16 cellular contexts compared by ENCODE assay signal in the genomic region with DNA sequence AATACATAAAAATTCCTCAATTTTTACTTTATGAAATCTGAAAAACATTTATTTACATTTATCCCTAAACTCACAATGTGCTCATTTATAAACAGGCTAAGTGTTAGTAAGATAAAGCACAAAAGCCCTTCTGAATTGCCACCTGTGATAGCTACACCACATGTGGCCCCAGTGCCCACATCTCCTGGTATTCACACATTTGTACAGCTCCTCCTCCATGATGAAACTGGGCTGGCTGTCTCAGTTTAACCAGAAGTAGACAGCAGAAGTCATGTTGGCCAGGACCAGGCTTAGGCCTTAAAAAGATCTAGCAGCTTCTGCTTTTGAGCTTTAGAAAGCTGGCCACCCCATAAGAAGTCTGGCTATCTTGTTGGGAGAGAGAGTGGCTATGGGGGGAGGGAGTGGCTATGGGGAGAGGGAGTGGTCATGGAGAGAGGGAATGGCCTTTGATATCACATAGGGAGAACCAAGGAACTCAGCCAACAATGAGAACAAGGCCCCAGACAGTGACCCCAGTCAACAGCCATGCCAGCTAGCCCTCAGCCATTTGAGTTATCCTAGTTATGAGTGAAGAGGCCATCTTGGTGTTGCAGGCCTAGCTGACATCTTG. TPM values are rescaled to one million over a fixed set of nuclear protein-coding genes. Genes with fewer than 3 reads are reported as not detected.
DNase-seq lines count a peak whose midpoint lies in the region; ATAC-seq, FAIRE-seq and TF ChIP-seq lines count a peak whose summit lies in the region.
"Had no signal": no experiment of that assay in that cellular context is flagged by ENCODE, and none has a peak within 500 bp of the region (broad histone marks: within the 10 kb centered on the region; RNA-seq: fewer than 3 reads in every experiment).

No MANE protein-coding gene starts in this region.

- peak overlapping the region; percentile 79 for H3K27ac Mint-ChIP-seq in activated T-cell treated with anti-CD3 and anti-CD28 coated beads, Interleukin-2, amount 50 U/mL, for 24 hours

- BruUV-seq in endothelial cell of umbilical vein (replicated peaks; lab: Mats Ljungman, UMichigan) = no TSS peak

- H3K4me2 ChIP-seq in endothelial cell of umbilical vein (ENCODE audit: insufficient read depth, low read length) = no peak overlapping the region

- H3K4me3 Mint-ChIP-seq in activated T-cell treated with anti-CD3 and anti-CD28 coated beads, Interleukin-2, amount 50 U/mL, for 24 hours = no peak overlapping the region

- TF ChIP-seq CTCF in endothelial cell of umbilical vein (IDR thresholded peaks at IDR 0.05; ENCODE audit: extremely low read depth in 1 of 2, insufficient read depth in 1 of 2, low read depth in 1 of 2, low read length in 2 of 2) (no peak), kidney (IDR thresholded peaks at IDR 0.05; ENCODE audit: borderline replicate concordance, extremely low read depth, insufficient read depth) (no peak)

- TF ChIP-seq POLR2A in endothelial cell of umbilical vein (IDR thresholded peaks at IDR 0.05; ENCODE audit: low read depth, low read length) = no peak

- peaks cover 47% of the 10 kb centered on the region for H3K79me2 ChIP-seq in endothelial cell of umbilical vein (ENCODE audit: control insufficient read depth, insufficient read depth, low read length)

- intact Hi-C loops in endothelial cell of umbilical vein (cut with micrococcal nuclease) (no loop called here), kidney (cut with DNase I) (no loop called here), left ventricle myocardium superior (cut with micrococcal nuclease) (no loop called here)

- no peaks in the 10 kb centered on the region for H3K4me1 ChIP-seq in endothelial cell of umbilical vein (ENCODE audit: control insufficient read depth, extremely low read depth, insufficient read depth, low read length)
- no peaks in the 10 kb centered on the region for H3K4me1 ChIP-seq in small intestine (ENCODE audit: control insufficient read depth in 2 of 2, insufficient read depth in 1 of 2, low read depth in 1 of 2, low read length in 1 of 2)
- H3K4me1 ChIP-seq in kidney (ENCODE audit: control insufficient read depth in 1 of 2, insufficient read depth in 1 of 2, low read depth in 1 of 2, low read length in 2 of 2) = no peaks in the 10 kb centered on the region

- H2AFZ ChIP-seq in endothelial cell of umbilical vein (ENCODE audit: low read depth, low read length) = no peak overlapping the region

- no peak for ATAC-seq in left ventricle myocardium superior
- ATAC-seq: Panc1, Right ventricle myocardium inferior had no signal

- no peaks in the 10 kb centered on the region for H3K9me1 ChIP-seq in endothelial cell of umbilical vein (replicated peaks; ENCODE audit: control insufficient read depth, extremely low read depth, insufficient read depth, low read length)

- H3K9ac ChIP-seq in endothelial cell of umbilical vein (replicated peaks; ENCODE audit: extremely low read depth, insufficient read depth, low read length) (no peak overlapping the region), kidney (ENCODE audit: low read length in 2 of 2) (no peak overlapping the region)

- H3K9me3 Mint-ChIP-seq in activated T-cell treated with anti-CD3 and anti-CD28 coated beads, Interleukin-2, amount 50 U/mL, for 24 hours = no peaks in the 10 kb centered on the region

- POLR2A ChIA-PET in endothelial cell of umbilical vein (lab: Charles Lee) = interaction anchor here (1.2 kb wide), 1 partner anchor 21 kb away, joined by 3 read pairs; no protein-coding TSS in a partner anchor

- no peaks in the 10 kb centered on the region for H3K4me1 Mint-ChIP-seq in activated T-cell treated with anti-CD3 and anti-CD28 coated beads, Interleukin-2, amount 50 U/mL, for 24 hours (ENCODE audit: low read depth)

- H3K9me3 ChIP-seq in endothelial cell of umbilical vein (replicated peaks; ENCODE audit: control insufficient read depth, insufficient read depth, low read length) (no peaks in the 10 kb centered on the region), small intestine (ENCODE audit: control insufficient read depth, low read depth) (no peaks in the 10 kb centered on the region), kidney (ENCODE audit: control insufficient read depth in 1 of 2, low read length in 2 of 2) (no peaks in the 10 kb centered on the region)

- H3K36me3 ChIP-seq in endothelial cell of umbilical vein (ENCODE audit: control insufficient read depth in 2 of 2, extremely low read depth in 1 of 2, insufficient read depth in 2 of 2, low read length in 2 of 2) = peaks cover 12 to 60% of the 10 kb centered on the region in 2 experiments
- peaks cover 0 to 13% of the 10 kb centered on the region in 2 donors for H3K36me3 ChIP-seq in small intestine (ENCODE audit: control insufficient read depth in 2 of 2, insufficient read depth in 2 of 2, low read length in 2 of 2)
- peaks cover 0 to 27% of the 10 kb centered on the region in 2 donors for H3K36me3 ChIP-seq in kidney (ENCODE audit: control insufficient read depth in 1 of 2, insufficient read depth in 2 of 2, low read length in 2 of 2)

- no peaks in the 10 kb centered on the region for H3K27me3 ChIP-seq in endothelial cell of umbilical vein (ENCODE audit: control insufficient read depth in 2 of 2, insufficient read depth in 2 of 2, low read length in 2 of 2)
- H3K27me3 ChIP-seq in small intestine (ENCODE audit: control insufficient read depth in 2 of 2, insufficient read depth in 2 of 2, low read length in 2 of 2) = no peaks in the 10 kb centered on the region

- CTCF ChIA-PET in endothelial cell of umbilical vein (lab: Charles Lee) = interaction anchor here (1.0 to 1.1 kb wide), 2 partner anchors 9 to 20 kb away, joined by 3 read pairs; no protein-coding TSS in a partner anchor

- dilution Hi-C loops in endothelial cell of umbilical vein (cut with MboI; ENCODE audit: extremely low pct_ligation_motif_present, low sequenced_read_pairs) = no loop called here

- no peaks in the 10 kb centered on the region for H4K20me1 ChIP-seq in endothelial cell of umbilical vein (replicated peaks; ENCODE audit: control insufficient read depth, extremely low read depth, insufficient read depth, low read length)

- no peaks in the 10 kb centered on the region for H3K27me3 Mint-ChIP-seq in activated T-cell treated with anti-CD3 and anti-CD28 coated beads, Interleukin-2, amount 50 U/mL, for 24 hours

- DNase-seq in activated T-cell treated with anti-CD3 and anti-CD28 coated beads, Interleukin-2, amount 50 U/mL, for 24 hours = no peak
- no peak for DNase-seq in activated T-cell treated with anti-CD3 and anti-CD28 coated beads, Interleukin-2, amount 50 U/mL, for 48 hours
- peak; percentile 57 for DNase-seq in OCI-M1 (lab: John Stamatoyannopoulos, UW)
- no peak for DNase-seq in endothelial cell of umbilical vein (ENCODE audit: low read depth, low spot score)
- DNase-seq in small intestine = peak; percentile 5
- DNase-seq in kidney = no peak
- DNase-seq in left ventricle myocardium superior = no peak
- no peak for DNase-seq in T-helper 1 cell
- DNase-seq: C1 segment of cervical spinal cord, H7, NCI-H1092, NCI-H1694 treated with DMSO at 0.1 percent for 48 hours, NCI-H446 had no signal

- H3K4me3 ChIP-seq in endothelial cell of umbilical vein (replicated peaks in 1 of 3; ENCODE audit: insufficient read depth in 1 of 3, low read depth in 1 of 3, low read length in 3 of 3) (no peak overlapping the region), small intestine (ENCODE audit: low read depth in 1 of 2, low read length in 2 of 2) (no peak overlapping the region), kidney (ENCODE audit: low read length in 2 of 2) (no peak overlapping the region)

- FAIRE-seq in endothelial cell of umbilical vein (lab: Jason Lieb, UNC) (no peak), small intestine (lab: Jason Lieb, UNC) (no peak), kidney (lab: Jason Lieb, UNC) (no peak)
- FAIRE-seq: A204.1 had no signal

- H3K36me3 Mint-ChIP-seq in activated T-cell treated with anti-CD3 and anti-CD28 coated beads, Interleukin-2, amount 50 U/mL, for 24 hours (ENCODE audit: low read depth) = peaks cover 69% of the 10 kb centered on the region

- no peak overlapping the region for H3K27ac ChIP-seq in endothelial cell of umbilical vein (ENCODE audit: insufficient read depth, low read depth, low read length)
- H3K27ac ChIP-seq in small intestine (ENCODE audit: low read depth in 1 of 2, low read length in 1 of 2) = no peak overlapping the region
- H3K27ac ChIP-seq in kidney (ENCODE audit: low read depth in 2 of 2, low read length in 2 of 2) = no peak overlapping the region

RNA-seq across cellular contexts. Expression of gene CEP95, which starts 47.4 kb away (rescaled TPM):
- total RNA-seq in endothelial cell of umbilical vein (35.5 and 42.6 TPM in 2 replicates), kidney (49.3 TPM), left ventricle myocardium superior (11.1 TPM)
- polyA plus RNA-seq in endothelial cell of umbilical vein (9.3 and 14.1 TPM in 2 replicates), small intestine (10 to 100 TPM; 17.1 to 54.1 (median 52.7) TPM), kidney (ENCODE audit: insufficient read depth, low read depth, low replicate concordance) (25.3 TPM)
- 9.9 and 16.8 TPM in 2 replicates for polyA plus RNA-seq in endothelial cell of umbilical vein (2011; cell fraction: cytosol; rRNA removed)
- 131 and 135 TPM in 2 replicates for polyA plus RNA-seq in endothelial cell of umbilical vein (2011; cell fraction: nucleus; rRNA removed)
- polyA plus RNA-seq in endothelial cell of umbilical vein (2012) = 18.7 and 23.7 TPM in 2 replicates
- polyA minus RNA-seq in endothelial cell of umbilical vein = 20.2 and 41.5 TPM in 2 replicates
- polyA minus RNA-seq in endothelial cell of umbilical vein (2011; cell fraction: cytosol; rRNA and poly(A)+ RNA removed) = 14.5 TPM
- 71.3 and 86.4 TPM in 2 replicates for polyA minus RNA-seq in endothelial cell of umbilical vein (2011; cell fraction: nucleus; rRNA and poly(A)+ RNA removed)

RNA-seq across cellular contexts. Expression of gene DDX5, which starts 48.0 kb away (rescaled TPM):
- 1,027 and 1,058 TPM in 2 replicates for total RNA-seq in endothelial cell of umbilical vein
- 1,405 and 2,040 TPM in 2 replicates for polyA plus RNA-seq in endothelial cell of umbilical vein
- 980 and 1,160 TPM in 2 replicates for polyA plus RNA-seq in endothelial cell of umbilical vein (2011; cell fraction: cytosol; rRNA removed)
- 4,876 and 5,495 TPM in 2 replicates for polyA plus RNA-seq in endothelial cell of umbilical vein (2011; cell fraction: nucleus; rRNA removed)
- 690 and 716 TPM in 2 replicates for polyA plus RNA-seq in endothelial cell of umbilical vein (2012)
- 856 and 901 TPM in 2 replicates for polyA minus RNA-seq in endothelial cell of umbilical vein
- 237 TPM for polyA minus RNA-seq in endothelial cell of umbilical vein (2011; cell fraction: cytosol; rRNA and poly(A)+ RNA removed)
- 1,361 and 2,457 TPM in 2 replicates for polyA minus RNA-seq in endothelial cell of umbilical vein (2011; cell fraction: nucleus; rRNA and poly(A)+ RNA removed)
- 100 to 1,000 TPM; 269 to 330 (median 312) TPM for polyA plus RNA-seq in small intestine
- total RNA-seq in kidney = 769 TPM
- 343 TPM for polyA plus RNA-seq in kidney (ENCODE audit: insufficient read depth, low read depth, low replicate concordance)
- total RNA-seq in left ventricle myocardium superior = 333 TPM

RNA-seq across cellular contexts. Expression of gene POLG2, which starts 57.3 kb away (rescaled TPM):
- total RNA-seq in endothelial cell of umbilical vein = 18.6 and 20.3 TPM in 2 replicates
- 3.9 and 6.5 TPM in 2 replicates for polyA plus RNA-seq in endothelial cell of umbilical vein
- 5.9 and 6.2 TPM in 2 replicates for polyA plus RNA-seq in endothelial cell of umbilical vein (2011; cell fraction: cytosol; rRNA removed)
- polyA plus RNA-seq in endothelial cell of umbilical vein (2011; cell fraction: nucleus; rRNA removed) = 35.3 and 42.4 TPM in 2 replicates
- polyA plus RNA-seq in endothelial cell of umbilical vein (2012) = 12.0 and 14.3 TPM in 2 replicates
- polyA minus RNA-seq in endothelial cell of umbilical vein = 9.1 and 9.4 TPM in 2 replicates
- 5.4 TPM for polyA minus RNA-seq in endothelial cell of umbilical vein (2011; cell fraction: cytosol; rRNA and poly(A)+ RNA removed)
- 20.6 and 24.3 TPM in 2 replicates for polyA minus RNA-seq in endothelial cell of umbilical vein (2011; cell fraction: nucleus; rRNA and poly(A)+ RNA removed)
- 1 to 10 TPM; 3.2 to 6.6 (median 5.8) TPM for polyA plus RNA-seq in small intestine
- total RNA-seq in kidney = 18.4 TPM
- 9.0 TPM for polyA plus RNA-seq in kidney (ENCODE audit: insufficient read depth, low read depth, low replicate concordance)
- total RNA-seq in left ventricle myocardium superior = 5.9 TPM

Comparison
In these comparisons a context has a peak if more than half of its experiments do, and no peak if none do; other contexts are left out.
1. DNase-seq: peak in OCI-M1 (single experiment) and small intestine (single experiment); none in activated T-cell treated with anti-CD3 and anti-CD28 coated beads, Interleukin-2, amount 50 U/mL, for 24 hours (single experiment), activated T-cell treated with anti-CD3 and anti-CD28 coated beads, Interleukin-2, amount 50 U/mL, for 48 hours (0 of 2), endothelial cell of umbilical vein (single experiment), kidney (single experiment), left ventricle myocardium superior (single experiment) and T-helper 1 cell (0 of 5).